1 cellular context compared by ENCODE assay signal in the genomic region with DNA sequence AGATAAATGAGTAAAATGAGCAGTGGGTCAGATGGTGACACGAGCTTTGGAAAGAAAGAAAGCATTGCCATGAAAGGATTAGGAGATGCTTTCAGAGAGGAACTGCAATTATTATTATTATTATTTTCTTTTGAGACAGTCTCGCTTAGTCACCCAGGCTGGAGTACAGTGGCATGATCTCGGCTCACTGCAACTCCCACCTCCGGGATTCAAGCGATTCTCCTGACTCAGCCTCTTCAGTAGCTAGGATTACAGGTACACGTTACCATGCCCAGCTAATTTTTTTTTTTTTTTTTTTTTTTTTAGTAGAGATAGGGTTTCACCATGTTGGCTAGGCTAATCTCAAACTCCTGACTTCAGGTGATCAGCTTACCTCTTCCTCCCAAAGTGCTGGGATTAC.
TF ChIP-seq lines count a peak whose summit lies in the region.

No MANE protein-coding gene starts in this region.

TF ChIP-seq in GM23338, 12 proteins besides CTCF, POLR2A, EP300 and RAD21:
- TF ChIP-seq, protein P1, sequence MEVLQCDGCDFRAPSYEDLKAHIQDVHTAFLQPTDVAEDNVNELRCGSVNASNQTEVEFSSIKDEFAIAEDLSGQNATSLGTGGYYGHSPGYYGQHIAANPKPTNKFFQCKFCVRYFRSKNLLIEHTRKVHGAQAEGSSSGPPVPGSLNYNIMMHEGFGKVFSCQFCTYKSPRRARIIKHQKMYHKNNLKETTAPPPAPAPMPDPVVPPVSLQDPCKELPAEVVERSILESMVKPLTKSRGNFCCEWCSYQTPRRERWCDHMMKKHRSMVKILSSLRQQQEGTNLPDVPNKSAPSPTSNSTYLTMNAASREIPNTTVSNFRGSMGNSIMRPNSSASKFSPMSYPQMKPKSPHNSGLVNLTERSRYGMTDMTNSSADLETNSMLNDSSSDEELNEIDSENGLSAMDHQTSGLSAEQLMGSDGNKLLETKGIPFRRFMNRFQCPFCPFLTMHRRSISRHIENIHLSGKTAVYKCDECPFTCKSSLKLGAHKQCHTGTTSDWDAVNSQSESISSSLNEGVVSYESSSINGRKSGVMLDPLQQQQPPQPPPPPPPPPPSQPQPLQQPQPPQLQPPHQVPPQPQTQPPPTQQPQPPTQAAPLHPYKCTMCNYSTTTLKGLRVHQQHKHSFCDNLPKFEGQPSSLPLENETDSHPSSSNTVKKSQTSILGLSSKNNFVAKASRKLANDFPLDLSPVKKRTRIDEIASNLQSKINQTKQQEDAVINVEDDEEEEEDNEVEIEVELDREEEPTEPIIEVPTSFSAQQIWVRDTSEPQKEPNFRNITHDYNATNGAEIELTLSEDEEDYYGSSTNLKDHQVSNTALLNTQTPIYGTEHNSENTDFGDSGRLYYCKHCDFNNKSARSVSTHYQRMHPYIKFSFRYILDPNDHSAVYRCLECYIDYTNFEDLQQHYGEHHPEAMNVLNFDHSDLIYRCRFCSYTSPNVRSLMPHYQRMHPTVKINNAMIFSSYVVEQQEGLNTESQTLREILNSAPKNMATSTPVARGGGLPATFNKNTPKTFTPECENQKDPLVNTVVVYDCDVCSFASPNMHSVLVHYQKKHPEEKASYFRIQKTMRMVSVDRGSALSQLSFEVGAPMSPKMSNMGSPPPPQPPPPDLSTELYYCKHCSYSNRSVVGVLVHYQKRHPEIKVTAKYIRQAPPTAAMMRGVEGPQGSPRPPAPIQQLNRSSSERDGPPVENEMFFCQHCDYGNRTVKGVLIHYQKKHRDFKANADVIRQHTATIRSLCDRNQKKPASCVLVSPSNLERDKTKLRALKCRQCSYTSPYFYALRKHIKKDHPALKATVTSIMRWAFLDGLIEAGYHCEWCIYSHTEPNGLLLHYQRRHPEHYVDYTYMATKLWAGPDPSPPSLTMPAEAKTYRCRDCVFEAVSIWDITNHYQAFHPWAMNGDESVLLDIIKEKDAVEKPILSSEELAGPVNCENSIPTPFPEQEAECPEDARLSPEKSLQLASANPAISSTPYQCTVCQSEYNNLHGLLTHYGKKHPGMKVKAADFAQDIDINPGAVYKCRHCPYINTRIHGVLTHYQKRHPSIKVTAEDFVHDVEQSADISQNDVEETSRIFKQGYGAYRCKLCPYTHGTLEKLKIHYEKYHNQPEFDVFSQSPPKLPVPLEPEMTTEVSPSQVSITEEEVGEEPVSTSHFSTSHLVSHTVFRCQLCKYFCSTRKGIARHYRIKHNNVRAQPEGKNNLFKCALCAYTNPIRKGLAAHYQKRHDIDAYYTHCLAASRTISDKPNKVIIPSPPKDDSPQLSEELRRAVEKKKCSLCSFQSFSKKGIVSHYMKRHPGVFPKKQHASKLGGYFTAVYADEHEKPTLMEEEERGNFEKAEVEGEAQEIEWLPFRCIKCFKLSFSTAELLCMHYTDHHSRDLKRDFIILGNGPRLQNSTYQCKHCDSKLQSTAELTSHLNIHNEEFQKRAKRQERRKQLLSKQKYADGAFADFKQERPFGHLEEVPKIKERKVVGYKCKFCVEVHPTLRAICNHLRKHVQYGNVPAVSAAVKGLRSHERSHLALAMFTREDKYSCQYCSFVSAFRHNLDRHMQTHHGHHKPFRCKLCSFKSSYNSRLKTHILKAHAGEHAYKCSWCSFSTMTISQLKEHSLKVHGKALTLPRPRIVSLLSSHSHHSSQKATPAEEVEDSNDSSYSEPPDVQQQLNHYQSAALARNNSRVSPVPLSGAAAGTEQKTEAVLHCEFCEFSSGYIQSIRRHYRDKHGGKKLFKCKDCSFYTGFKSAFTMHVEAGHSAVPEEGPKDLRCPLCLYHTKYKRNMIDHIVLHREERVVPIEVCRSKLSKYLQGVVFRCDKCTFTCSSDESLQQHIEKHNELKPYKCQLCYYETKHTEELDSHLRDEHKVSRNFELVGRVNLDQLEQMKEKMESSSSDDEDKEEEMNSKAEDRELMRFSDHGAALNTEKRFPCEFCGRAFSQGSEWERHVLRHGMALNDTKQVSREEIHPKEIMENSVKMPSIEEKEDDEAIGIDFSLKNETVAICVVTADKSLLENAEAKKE (CRISPR knock-in tag; IDR thresholded peaks at IDR 0.05) = no peak
- TF ChIP-seq JUNB (IDR thresholded peaks at IDR 0.05; ENCODE audit: unreplicated experiment) (no peak), EZH2phosphoT487 (IDR thresholded peaks at IDR 0.05; ENCODE audit: unreplicated experiment) (no peak), STAT1 (IDR thresholded peaks at IDR 0.05; ENCODE audit: unreplicated experiment) (no peak), CREB1 (CRISPR knock-in tag; IDR thresholded peaks at IDR 0.05; ENCODE audit: low read depth) (no peak), ZNF331 (CRISPR knock-in tag; IDR thresholded peaks at IDR 0.05; ENCODE audit: low read depth) (no peak), NANOG (IDR thresholded peaks at IDR 0.05; ENCODE audit: borderline replicate concordance) (no peak), POLR2AphosphoS5 (IDR thresholded peaks at IDR 0.05; ENCODE audit: low read depth) (no peak)
- TF ChIP-seq, protein P2, sequence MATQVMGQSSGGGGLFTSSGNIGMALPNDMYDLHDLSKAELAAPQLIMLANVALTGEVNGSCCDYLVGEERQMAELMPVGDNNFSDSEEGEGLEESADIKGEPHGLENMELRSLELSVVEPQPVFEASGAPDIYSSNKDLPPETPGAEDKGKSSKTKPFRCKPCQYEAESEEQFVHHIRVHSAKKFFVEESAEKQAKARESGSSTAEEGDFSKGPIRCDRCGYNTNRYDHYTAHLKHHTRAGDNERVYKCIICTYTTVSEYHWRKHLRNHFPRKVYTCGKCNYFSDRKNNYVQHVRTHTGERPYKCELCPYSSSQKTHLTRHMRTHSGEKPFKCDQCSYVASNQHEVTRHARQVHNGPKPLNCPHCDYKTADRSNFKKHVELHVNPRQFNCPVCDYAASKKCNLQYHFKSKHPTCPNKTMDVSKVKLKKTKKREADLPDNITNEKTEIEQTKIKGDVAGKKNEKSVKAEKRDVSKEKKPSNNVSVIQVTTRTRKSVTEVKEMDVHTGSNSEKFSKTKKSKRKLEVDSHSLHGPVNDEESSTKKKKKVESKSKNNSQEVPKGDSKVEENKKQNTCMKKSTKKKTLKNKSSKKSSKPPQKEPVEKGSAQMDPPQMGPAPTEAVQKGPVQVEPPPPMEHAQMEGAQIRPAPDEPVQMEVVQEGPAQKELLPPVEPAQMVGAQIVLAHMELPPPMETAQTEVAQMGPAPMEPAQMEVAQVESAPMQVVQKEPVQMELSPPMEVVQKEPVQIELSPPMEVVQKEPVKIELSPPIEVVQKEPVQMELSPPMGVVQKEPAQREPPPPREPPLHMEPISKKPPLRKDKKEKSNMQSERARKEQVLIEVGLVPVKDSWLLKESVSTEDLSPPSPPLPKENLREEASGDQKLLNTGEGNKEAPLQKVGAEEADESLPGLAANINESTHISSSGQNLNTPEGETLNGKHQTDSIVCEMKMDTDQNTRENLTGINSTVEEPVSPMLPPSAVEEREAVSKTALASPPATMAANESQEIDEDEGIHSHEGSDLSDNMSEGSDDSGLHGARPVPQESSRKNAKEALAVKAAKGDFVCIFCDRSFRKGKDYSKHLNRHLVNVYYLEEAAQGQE (IDR thresholded peaks at IDR 0.05; ENCODE audit: unreplicated experiment) = no peak
